Comparison of ENCODE assay signal across 19 cellular contexts in the genomic region with DNA sequence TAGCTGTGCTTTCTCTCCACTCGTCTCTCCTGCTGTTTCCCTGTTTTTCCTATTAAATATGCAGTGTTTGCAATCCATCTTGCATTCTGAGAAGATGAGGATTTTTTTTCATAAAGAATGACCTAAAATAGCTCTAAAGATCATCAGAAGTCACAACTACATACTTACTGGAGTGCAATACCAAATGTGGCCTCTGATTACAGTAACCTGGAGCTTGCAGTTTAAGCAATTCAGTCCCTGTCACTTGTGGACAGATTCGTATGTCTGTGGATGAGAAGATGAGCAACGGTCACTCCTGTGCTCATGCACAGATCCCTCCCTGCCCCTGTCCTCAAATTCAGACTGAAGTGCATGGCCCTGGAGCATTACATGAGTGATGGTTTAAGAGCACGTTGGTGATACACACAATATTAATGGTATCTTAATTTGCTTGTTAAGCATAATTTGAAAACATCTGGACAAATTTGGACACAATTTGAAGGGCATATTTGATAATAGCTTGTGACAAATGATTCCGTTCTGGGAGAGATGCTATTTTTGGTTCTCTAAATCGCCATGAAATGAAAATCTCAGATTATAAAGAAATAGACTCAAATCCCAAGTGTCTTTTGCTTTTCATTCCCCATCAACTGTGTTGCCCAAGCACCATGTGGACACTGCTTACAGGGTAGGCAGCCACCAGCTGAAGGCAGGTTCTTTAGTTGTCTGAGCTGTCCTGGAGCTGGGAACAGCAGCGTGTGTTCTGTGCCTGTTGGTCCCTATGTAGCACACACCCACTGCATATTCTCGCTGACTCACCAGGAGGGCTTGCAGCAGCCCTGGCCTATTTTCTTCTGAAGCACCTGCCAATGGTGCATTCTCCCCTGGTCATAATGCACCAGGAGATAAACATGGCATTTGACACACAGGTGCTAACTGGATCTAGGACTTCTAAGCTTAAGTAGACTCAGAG. TPM values are rescaled to one million over a fixed set of nuclear protein-coding genes. Genes with fewer than 3 reads are reported as not detected.
DNase-seq lines count a peak whose midpoint lies in the region; ATAC-seq and TF ChIP-seq lines count a peak whose summit lies in the region.
"Had no signal": no experiment of that assay in that cellular context is flagged by ENCODE, and none has a peak within 500 bp of the region (broad histone marks: within the 10 kb centered on the region; RNA-seq: fewer than 3 reads in every experiment).

No MANE protein-coding gene starts in this region.

- H3K9me3 Mint-ChIP-seq in type B pancreatic cell: no peaks in the 10 kb centered on the region
- H3K9me3 Mint-ChIP-seq: activated CD4-positive, alpha-beta memory T cell treated with anti-CD3 and anti-CD28 coated beads, Interleukin-2, amount 10 ng/mL, durations not matched to agents 7 days and 5 days; activated T-helper 2 cell treated with anti-CD3 and anti-CD28 coated beads, Interferon-gamma antibody, Interleukin-2, Interleukin-4, amounts not matched to agents 10 μg/mL and 5 μg/mL and 100 μg/mL, durations not matched to agents 14 hours and 24 hours and 36 hours; CD8-positive, alpha-beta T cell had no signal

- H3K36me3 ChIP-seq in OCI-LY3 (replicated peaks; ENCODE audit: low read depth, low read length): no peaks in the 10 kb centered on the region
- H3K36me3 ChIP-seq: neutrophil, thoracic aorta had no signal

- H3K4me3 ChIP-seq in OCI-LY3 (ENCODE audit: low read length): no peak overlapping the region
- no peak overlapping the region for H3K4me3 ChIP-seq in epithelial cell of proximal tubule (ENCODE audit: low read depth, low read length)
- H3K4me3 ChIP-seq: thoracic aorta had no signal

- no peak overlapping the region for H2AFZ ChIP-seq in OCI-LY3 (ENCODE audit: low read depth, low read length)

- no peak overlapping the region for H3K27ac ChIP-seq in OCI-LY3 (ENCODE audit: low read length)
- H3K27ac ChIP-seq: neutrophil, thoracic aorta had no signal

- DNase-seq in NCI-H510A treated with DMSO at 0.1 percent for 48 hours (lab: John Stamatoyannopoulos, UW) (peak; percentile 7), NCI-H510A (lab: John Stamatoyannopoulos, UW) (no peak), epithelial cell of proximal tubule (ENCODE audit: low read depth) (no peak), type B pancreatic cell (ENCODE audit: extremely low spot score, unreplicated experiment) (no peak), nucleus accumbens (lab: John Stamatoyannopoulos, UW) (no peak), iPS-NIHi7 (ENCODE audit: extremely low spot score) (no peak)
- DNase-seq: activated CD4-positive, alpha-beta memory T cell treated with anti-CD3 and anti-CD28 coated beads, Interleukin-2, amount 10 ng/mL, durations not matched to agents 7 days and 5 days; amniotic stem cell; CD8-positive, alpha-beta T cell; NCI-H1092 treated with DMSO at 0.1 percent for 48 hours; right cardiac atrium; stimulated activated CD8-positive, alpha-beta memory T cell treated with anti-CD3 and anti-CD28 coated beads, Interleukin-4, amount 100 ng/mL, for 48 hours had no signal

- no peaks in the 10 kb centered on the region for H3K79me2 ChIP-seq in OCI-LY3 (ENCODE audit: low read length)

- no peaks in the 10 kb centered on the region for H3K27me3 ChIP-seq in OCI-LY3 (ENCODE audit: low read depth, low read length)

- no peaks in the 10 kb centered on the region for H3K36me3 Mint-ChIP-seq in type B pancreatic cell
- H3K36me3 Mint-ChIP-seq: CD8-positive, alpha-beta T cell had no signal

- no peak overlapping the region for H3K9ac ChIP-seq in OCI-LY3 (ENCODE audit: low read length)

- peak; percentile 7; the same call in 1 of the 2 replicates for TF ChIP-seq CTCF in OCI-LY3 (IDR thresholded peaks at IDR 0.05; ENCODE audit: low read depth, low read length)
- peak; percentile 17 for TF ChIP-seq CTCF in epithelial cell of proximal tubule (conservative IDR thresholded peaks at IDR 0.05; ENCODE audit: low read depth, low read length)
- peak; percentile 50 for TF ChIP-seq CTCF in type B pancreatic cell (conservative IDR thresholded peaks at IDR 0.05)

- H3K9me3 ChIP-seq in OCI-LY3 (ENCODE audit: insufficient read depth, low read length): no peaks in the 10 kb centered on the region
- H3K9me3 ChIP-seq: neutrophil, thoracic aorta had no signal

- ATAC-seq in HG02852 (IDR thresholded peaks at IDR 0.05; ENCODE audit: unreplicated experiment): no peak
- ATAC-seq: CD8-positive, alpha-beta T cell; right cardiac atrium had no signal

- peaks cover 21% of the 10 kb centered on the region for H3K4me1 ChIP-seq in OCI-LY3 (ENCODE audit: low read length)

- H3K4me2 ChIP-seq in OCI-LY3 (ENCODE audit: low read length): no peak overlapping the region

- H3K27me3 Mint-ChIP-seq in type B pancreatic cell: peaks cover 10% of the 10 kb centered on the region

- H3K27ac Mint-ChIP-seq in type B pancreatic cell: no peak overlapping the region
- H3K27ac Mint-ChIP-seq: activated CD4-positive, alpha-beta memory T cell treated with anti-CD3 and anti-CD28 coated beads, Interleukin-2, amount 10 ng/mL, durations not matched to agents 7 days and 5 days; activated T-helper 2 cell treated with anti-CD3 and anti-CD28 coated beads, Interferon-gamma antibody, Interleukin-2, Interleukin-4, amounts not matched to agents 10 μg/mL and 5 μg/mL and 100 μg/mL, durations not matched to agents 14 hours and 24 hours and 36 hours; CD8-positive, alpha-beta T cell had no signal

- peaks cover 13% of the 10 kb centered on the region for H3K4me1 Mint-ChIP-seq in type B pancreatic cell (ENCODE audit: unreplicated experiment)

- no peak overlapping the region for H3K4me3 Mint-ChIP-seq in type B pancreatic cell
- H3K4me3 Mint-ChIP-seq: activated CD4-positive, alpha-beta memory T cell treated with anti-CD3 and anti-CD28 coated beads, Interleukin-2, amount 10 ng/mL, durations not matched to agents 7 days and 5 days; CD8-positive, alpha-beta T cell had no signal

- no peaks in the 10 kb centered on the region for H4K20me1 ChIP-seq in OCI-LY3 (ENCODE audit: insufficient read depth, low read length)

RNA-seq across cellular contexts. Expression of a gene that starts 32.6 kb away (rescaled TPM):
- 1.2 and 2.2 TPM in 2 replicates for total RNA-seq in epithelial cell of proximal tubule
- 0.10 TPM in 1 of 2 replicates, not detected in the other for total RNA-seq in type B pancreatic cell (ENCODE audit: low replicate concordance)
- total RNA-seq: activated CD4-positive, alpha-beta memory T cell treated with anti-CD3 and anti-CD28 coated beads, Interleukin-2, amount 10 ng/mL, durations not matched to agents 7 days and 5 days; activated T-helper 2 cell treated with anti-CD3 and anti-CD28 coated beads, Interferon-gamma antibody, Interleukin-2, Interleukin-4, amounts not matched to agents 10 μg/mL and 5 μg/mL and 100 μg/mL, durations not matched to agents 14 hours and 24 hours and 36 hours; CD8-positive, alpha-beta T cell; mesenteric fat pad; right cardiac atrium; thoracic aorta had no signal

RNA-seq across cellular contexts. Expression of a gene that starts 52.8 kb away (rescaled TPM):
- total RNA-seq in epithelial cell of proximal tubule: 0.80 TPM in 1 of 2 replicates, not detected in the other
- not detected in 2 replicates for total RNA-seq in type B pancreatic cell (ENCODE audit: low replicate concordance)
- total RNA-seq: activated CD4-positive, alpha-beta memory T cell treated with anti-CD3 and anti-CD28 coated beads, Interleukin-2, amount 10 ng/mL, durations not matched to agents 7 days and 5 days; activated T-helper 2 cell treated with anti-CD3 and anti-CD28 coated beads, Interferon-gamma antibody, Interleukin-2, Interleukin-4, amounts not matched to agents 10 μg/mL and 5 μg/mL and 100 μg/mL, durations not matched to agents 14 hours and 24 hours and 36 hours; CD8-positive, alpha-beta T cell; H1; mesenteric fat pad; right cardiac atrium; thoracic aorta had no signal
